21 cellular contexts compared by ENCODE assay signal in the genomic region with DNA sequence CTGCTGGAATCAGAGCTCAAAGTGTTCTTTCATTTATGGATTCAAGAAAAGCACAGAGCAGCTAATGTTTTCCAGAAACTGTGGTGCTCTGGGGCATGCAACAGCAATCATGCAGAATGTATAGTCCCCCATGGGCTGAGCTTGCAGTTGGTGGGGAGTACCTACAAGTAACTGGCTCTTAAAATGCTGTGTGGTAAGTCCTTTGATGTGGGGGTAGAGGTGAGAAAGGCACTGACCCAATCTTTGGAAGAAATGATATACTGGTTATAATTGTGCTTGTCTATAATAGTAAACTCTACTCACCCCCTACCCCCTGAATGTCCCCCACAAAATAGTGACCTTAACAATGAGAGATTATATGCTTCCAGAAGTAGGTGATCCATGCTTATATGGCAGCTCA.
"Had no signal": no experiment of that assay in that cellular context is flagged by ENCODE, and none has a peak within 500 bp of the region (broad histone marks: within the 10 kb centered on the region; RNA-seq: fewer than 3 reads in every experiment).

No MANE protein-coding gene starts in this region.

- H3K4me1 ChIP-seq: gastrocnemius medialis, pancreas, right lobe of liver had no signal

- H3K9me3 ChIP-seq: gastrocnemius medialis, lower lobe of right lung, mucosa of descending colon, neutrophil, pancreas, right lobe of liver, thoracic aorta, tibial nerve, upper lobe of left lung had no signal

- DNase-seq: cortex of kidney; effector CD4-positive, alpha-beta T cell; foreskin fibroblast; gastrocnemius medialis; head of caudate nucleus; left ventricle myocardium superior; lower lobe of right lung; mucosa of descending colon; naive B cell; pancreas; right lobe of liver; small intestine; stimulated activated CD4-positive, alpha-beta T cell treated with anti-CD3 and anti-CD28 coated beads, Interleukin-15, amount 100 ng/mL, for 24 hours; stimulated activated CD4-positive, alpha-beta T cell treated with anti-CD3 and anti-CD28 coated beads, Interleukin-2, amount 100 ng/mL, for 48 hours; stimulated activated naive B cell treated with anti-CD40 and anti-IgM and Interleukin-4, amounts not matched to agents 10 μg/mL and 1 μg/mL and 100 μg/mL, for 72 hours; upper lobe of left lung had no signal

- H3K36me3 ChIP-seq: gastrocnemius medialis, lower lobe of right lung, neutrophil, pancreas, right lobe of liver, thoracic aorta, tibial nerve, upper lobe of left lung had no signal

- H3K27me3 ChIP-seq: gastrocnemius medialis, neutrophil, pancreas, right lobe of liver, tibial nerve, upper lobe of left lung had no signal

- ATAC-seq: esophagus mucosa; gastrocnemius medialis; left ventricle myocardium superior; lower lobe of right lung; mucosa of descending colon; natural killer cell treated with Interleukin-12 subunit alpha and Interleukin-12 subunit beta and Interleukin-15 and Interleukin-18, amount 100 ng/mL, for 72 hours; pancreas; right lobe of liver; stimulated activated naive B cell treated with anti-CD40 and anti-IgM and Interleukin-4, amounts not matched to agents 10 μg/mL and 1 μg/mL and 100 μg/mL, for 72 hours had no signal

- H3K4me3 ChIP-seq: gastrocnemius medialis, lower lobe of right lung, mucosa of descending colon, pancreas, right lobe of liver, thoracic aorta, tibial nerve, upper lobe of left lung had no signal

- H3K27ac ChIP-seq: gastrocnemius medialis, pancreas, right lobe of liver, thoracic aorta, tibial nerve, upper lobe of left lung had no signal
